In genomic region chr18:21260621-21261020, GRCh38 we compare ENCODE assay signal across 17 cellular contexts. TPM values are rescaled to one million over a fixed set of nuclear protein-coding genes. Genes with fewer than 3 reads are reported as not detected.
A peak's percentile ranks its signal among the peaks of the same experiment; 100 is the strongest.
DNase-seq lines count a peak whose midpoint lies in the region; ATAC-seq, FAIRE-seq and TF ChIP-seq lines count a peak whose summit lies in the region.
"Had no signal": no experiment of that assay in that cellular context is flagged by ENCODE, and none has a peak within 500 bp of the region (broad histone marks: within the 10 kb centered on the region; RNA-seq: fewer than 3 reads in every experiment).

No MANE protein-coding gene starts in this region.

- H3K4me3 Mint-ChIP-seq in neural crest cell = peak overlapping the region; percentile 38
- H3K4me3 Mint-ChIP-seq in activated CD4-positive, alpha-beta memory T cell treated with anti-CD3 and anti-CD28 coated beads, Interleukin-2, amount 10 ng/mL, durations not matched to agents 7 days and 5 days = no peak overlapping the region
- no peak overlapping the region for H3K4me3 Mint-ChIP-seq in activated CD4-positive, alpha-beta T cell treated with anti-CD3 and anti-CD28 coated beads for 36 hours
- H3K4me3 Mint-ChIP-seq: CD14-positive monocyte; CD8-positive, alpha-beta T cell; HFFc6 had no signal

- CTCF ChIA-PET in activated CD4-positive, alpha-beta memory T cell treated with anti-CD3 and anti-CD28 coated beads, Interleukin-2, amount 10 ng/mL, durations not matched to agents 7 days and 5 days (lab: Charles Lee) = no interaction called here
- CTCF ChIA-PET in activated CD4-positive, alpha-beta T cell treated with anti-CD3 and anti-CD28 coated beads for 36 hours (lab: Charles Lee) = no interaction called here

- H3K27me3 Mint-ChIP-seq in neural crest cell (ENCODE audit: low read depth) = no peaks in the 10 kb centered on the region
- peaks cover 16% of the 10 kb centered on the region for H3K27me3 Mint-ChIP-seq in activated CD4-positive, alpha-beta memory T cell treated with anti-CD3 and anti-CD28 coated beads, Interleukin-2, amount 10 ng/mL, durations not matched to agents 7 days and 5 days
- H3K27me3 Mint-ChIP-seq in activated CD4-positive, alpha-beta T cell treated with anti-CD3 and anti-CD28 coated beads for 36 hours = peaks cover 7% of the 10 kb centered on the region

- H3K4me1 Mint-ChIP-seq in neural crest cell = peaks cover 80% of the 10 kb centered on the region
- H3K4me1 Mint-ChIP-seq in activated CD4-positive, alpha-beta memory T cell treated with anti-CD3 and anti-CD28 coated beads, Interleukin-2, amount 10 ng/mL, durations not matched to agents 7 days and 5 days = no peaks in the 10 kb centered on the region
- no peaks in the 10 kb centered on the region for H3K4me1 Mint-ChIP-seq in activated CD4-positive, alpha-beta T cell treated with anti-CD3 and anti-CD28 coated beads for 36 hours
- H3K4me1 Mint-ChIP-seq: CD14-positive monocyte had no signal

- H3K36me3 Mint-ChIP-seq in neural crest cell (ENCODE audit: low read depth) = no peaks in the 10 kb centered on the region
- H3K36me3 Mint-ChIP-seq in activated CD4-positive, alpha-beta memory T cell treated with anti-CD3 and anti-CD28 coated beads, Interleukin-2, amount 10 ng/mL, durations not matched to agents 7 days and 5 days (ENCODE audit: low read depth) = no peaks in the 10 kb centered on the region
- H3K36me3 Mint-ChIP-seq in activated CD4-positive, alpha-beta T cell treated with anti-CD3 and anti-CD28 coated beads for 36 hours (ENCODE audit: low read depth) = no peaks in the 10 kb centered on the region
- H3K36me3 Mint-ChIP-seq: CD14-positive monocyte; CD8-positive, alpha-beta T cell had no signal

- no peak overlapping the region for H3K27ac Mint-ChIP-seq in neural crest cell (ENCODE audit: unreplicated experiment)
- no peak overlapping the region for H3K27ac Mint-ChIP-seq in activated CD4-positive, alpha-beta memory T cell treated with anti-CD3 and anti-CD28 coated beads, Interleukin-2, amount 10 ng/mL, durations not matched to agents 7 days and 5 days
- no peak overlapping the region for H3K27ac Mint-ChIP-seq in activated CD4-positive, alpha-beta T cell treated with anti-CD3 and anti-CD28 coated beads for 36 hours
- H3K27ac Mint-ChIP-seq: CD14-positive monocyte; CD8-positive, alpha-beta T cell; HFFc6 had no signal

- no peak for DNase-seq in frontal cortex (ENCODE audit: low spot score in 2 of 2)
- DNase-seq in neural crest cell (ENCODE audit: low read depth, low spot score) = no peak
- DNase-seq in activated CD4-positive, alpha-beta memory T cell treated with anti-CD3 and anti-CD28 coated beads, Interleukin-2, amount 10 ng/mL, durations not matched to agents 7 days and 5 days = no peak
- DNase-seq in activated CD4-positive, alpha-beta T cell treated with anti-CD3 and anti-CD28 coated beads for 36 hours = no peak
- no peak for DNase-seq in activated CD4-positive, alpha-beta T cell treated with anti-CD3 and anti-CD28 coated beads for 4 hours
- DNase-seq: CD8-positive, alpha-beta T cell; COR-L47; DMS153; DMS79 treated with DMSO at 0.1 percent for 48 hours; EL; HCEC 1CT; HFFc6 had no signal

- TF ChIP-seq CTCF in neural crest cell (conservative IDR thresholded peaks at IDR 0.05) = no peak

- intact Hi-C loops in activated CD4-positive, alpha-beta T cell treated with anti-CD3 and anti-CD28 coated beads for 36 hours (cut with DNase I, micrococcal nuclease) = no loop called here

- FAIRE-seq in colon (lab: Jason Lieb, UNC) (peak; percentile 28), frontal cortex (lab: Jason Lieb, UNC) (peak; percentile 30)
- FAIRE-seq: A549, GM12892, HTR-8/SVneo had no signal

- no peak for ATAC-seq in activated CD4-positive, alpha-beta T cell treated with anti-CD3 and anti-CD28 coated beads for 36 hours
- ATAC-seq: A549; CD8-positive, alpha-beta T cell had no signal

- POLR2A ChIA-PET in activated CD4-positive, alpha-beta memory T cell treated with anti-CD3 and anti-CD28 coated beads, Interleukin-2, amount 10 ng/mL, durations not matched to agents 7 days and 5 days (lab: Charles Lee) = no interaction called here
- POLR2A ChIA-PET in activated CD4-positive, alpha-beta T cell treated with anti-CD3 and anti-CD28 coated beads for 36 hours (lab: Charles Lee) = no interaction called here

- H3K9me3 Mint-ChIP-seq in neural crest cell = no peaks in the 10 kb centered on the region
- H3K9me3 Mint-ChIP-seq in activated CD4-positive, alpha-beta memory T cell treated with anti-CD3 and anti-CD28 coated beads, Interleukin-2, amount 10 ng/mL, durations not matched to agents 7 days and 5 days = no peaks in the 10 kb centered on the region
- H3K9me3 Mint-ChIP-seq in activated CD4-positive, alpha-beta T cell treated with anti-CD3 and anti-CD28 coated beads for 36 hours (ENCODE audit: low read depth) = no peaks in the 10 kb centered on the region
- H3K9me3 Mint-ChIP-seq: CD14-positive monocyte; CD8-positive, alpha-beta T cell; HFFc6 had no signal

RNA-seq across cellular contexts. Expression of gene GREB1L, which starts 18.6 kb away (rescaled TPM):
- total RNA-seq in frontal cortex (1.6 TPM), neural crest cell (74.8 and 80.5 TPM in 2 replicates)
- not detected for total RNA-seq in activated CD4-positive, alpha-beta memory T cell treated with anti-CD3 and anti-CD28 coated beads, Interleukin-2, amount 10 ng/mL, durations not matched to agents 7 days and 5 days
- total RNA-seq in activated CD4-positive, alpha-beta T cell treated with anti-CD3 and anti-CD28 coated beads for 36 hours = not detected
- total RNA-seq: CD8-positive, alpha-beta T cell had no signal

Comparison
In these comparisons a context has a peak if more than half of its experiments do, and no peak if none do; other contexts are left out.
1. RNA of gene GREB1L, which starts 18.6 kb away (total RNA-seq): 74.8 to 80.5 TPM in neural crest cell; 1.6 TPM in frontal cortex (single experiment), not detected in activated CD4-positive, alpha-beta T cell treated with anti-CD3 and anti-CD28 coated beads for 36 hours and not detected in activated CD4-positive, alpha-beta memory T cell treated with anti-CD3 and anti-CD28 coated beads, Interleukin-2, amount 10 ng/mL, durations not matched to agents 7 days and 5 days; every median in the first group is over 10 times any median in the second.